ENCODE assay signal across 28 cellular contexts in the genomic region with DNA sequence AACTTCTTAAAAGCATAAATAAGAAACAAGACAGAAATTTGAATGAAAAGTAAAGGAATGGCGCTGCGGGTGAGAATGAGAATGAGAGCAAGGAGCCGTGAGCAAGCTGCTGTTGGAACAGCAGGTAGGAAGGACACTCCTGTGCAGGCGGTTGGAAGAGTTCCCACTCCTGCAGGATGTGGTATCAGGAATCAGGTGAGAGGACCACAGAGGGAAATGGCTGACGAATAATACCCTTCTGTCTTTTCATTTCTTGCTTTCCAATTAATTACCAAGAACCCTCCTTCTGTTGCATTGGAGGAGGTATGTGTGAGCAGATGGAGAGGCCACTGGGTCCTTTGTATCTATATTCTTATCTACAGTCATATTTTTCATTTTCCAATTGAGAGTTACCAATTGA.
"Had no signal": no experiment of that assay in that cellular context is flagged by ENCODE, and none has a peak within 500 bp of the region (broad histone marks: within the 10 kb centered on the region; RNA-seq: fewer than 3 reads in every experiment).

No MANE protein-coding gene starts in this region.

- H3K27ac Mint-ChIP-seq: dendritic cell treated with granulocyte-macrophage colony-stimulating factor and Interleukin-4, amounts not matched to agents 40 ng/mL and 50 ng/mL, for 4 days; effector memory CD8-positive, alpha-beta T cell; endodermal cell; mesothelial cell of epicardium; naive B cell had no signal

- H3K9me3 Mint-ChIP-seq: dendritic cell treated with granulocyte-macrophage colony-stimulating factor and Interleukin-4, amounts not matched to agents 40 ng/mL and 50 ng/mL, for 4 days; endodermal cell; naive B cell had no signal

- H3K27ac ChIP-seq: colonic mucosa, epithelial cell of prostate, esophagus squamous epithelium, gastrocnemius medialis, heart right ventricle, lower lobe of right lung had no signal

- H3K4me3 Mint-ChIP-seq: dendritic cell treated with granulocyte-macrophage colony-stimulating factor and Interleukin-4, amounts not matched to agents 40 ng/mL and 50 ng/mL, for 4 days; effector memory CD8-positive, alpha-beta T cell; endodermal cell; mesothelial cell of epicardium; naive B cell had no signal

- DNase-seq: colonic mucosa; cortex of kidney; effector CD8-positive, alpha-beta T cell; effector memory CD8-positive, alpha-beta T cell; endodermal cell; erythroblast; esophagus squamous epithelium; foreskin fibroblast; foreskin melanocyte; gastrocnemius medialis; glutamatergic neuron; head of caudate nucleus; heart right ventricle; hippocampal formation; left colon; left ventricle myocardium superior; lower lobe of right lung; mesenchymal stem cell; mucosa of descending colon; naive B cell had no signal

- H3K36me3 Mint-ChIP-seq: mesothelial cell of epicardium, naive B cell had no signal

- H3K4me3 ChIP-seq: colonic mucosa, esophagus squamous epithelium, gastrocnemius medialis, heart right ventricle, lower lobe of right lung, mucosa of descending colon had no signal

- ATAC-seq: effector memory CD8-positive, alpha-beta T cell; esophagus mucosa; gastrocnemius medialis; heart right ventricle; left colon; left lobe of liver; left ventricle myocardium superior; lower lobe of right lung; mucosa of descending colon had no signal

- H3K36me3 ChIP-seq: colonic mucosa, esophagus squamous epithelium, gastrocnemius medialis, heart right ventricle, lower lobe of right lung had no signal

- H3K27me3 Mint-ChIP-seq: dendritic cell treated with granulocyte-macrophage colony-stimulating factor and Interleukin-4, amounts not matched to agents 40 ng/mL and 50 ng/mL, for 4 days; effector memory CD8-positive, alpha-beta T cell; naive B cell had no signal

- H3K4me1 Mint-ChIP-seq: mesothelial cell of epicardium, naive B cell had no signal

- FAIRE-seq: endometrium, islet of Langerhans, keratinocyte had no signal

- H3K9me3 ChIP-seq: colonic mucosa, esophagus squamous epithelium, gastrocnemius medialis, heart right ventricle, lower lobe of right lung, mucosa of descending colon had no signal

- H3K27me3 ChIP-seq: colonic mucosa, esophagus squamous epithelium, gastrocnemius medialis, heart right ventricle had no signal

- H3K4me1 ChIP-seq: colonic mucosa, esophagus squamous epithelium, gastrocnemius medialis, lower lobe of right lung had no signal
